ENCODE assay signal across 2 cellular contexts in the genomic region with DNA sequence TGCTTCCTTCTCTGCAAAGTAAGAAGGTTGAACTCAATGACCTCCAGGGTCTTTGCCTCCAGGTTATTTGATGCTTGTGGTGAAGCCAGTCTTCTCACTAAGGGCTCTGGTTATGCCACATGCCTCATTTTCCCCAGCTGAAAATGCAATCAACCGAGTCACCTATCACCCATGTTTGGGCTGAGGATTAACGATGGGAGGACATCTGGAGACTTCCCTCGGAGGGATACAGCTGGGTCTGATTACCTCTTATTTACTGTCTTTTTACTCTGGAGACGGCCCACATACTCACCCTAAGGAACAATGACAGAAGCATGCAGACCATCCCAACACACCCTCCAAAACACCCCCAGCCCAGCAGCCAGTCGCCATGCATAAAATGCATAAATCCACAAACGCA.
TF ChIP-seq lines count a peak whose summit lies in the region.

No MANE protein-coding gene starts in this region.

TF ChIP-seq in H1, 55 proteins besides CTCF, POLR2A, EP300 and RAD21:
- TF ChIP-seq NANOG (IDR thresholded peaks at IDR 0.05; ENCODE audit: insufficient read depth, low read depth, low read length, poor library complexity, severe bottlenecking) (no peak), BACH1 (IDR thresholded peaks at IDR 0.05; ENCODE audit: low read length) (no peak), CBX8 (IDR thresholded peaks at IDR 0.05; ENCODE audit: borderline replicate concordance, low read depth, low read length) (no peak), SRF (IDR thresholded peaks at IDR 0.05; ENCODE audit: low read depth, low read length) (no peak), TCF12 (IDR thresholded peaks at IDR 0.05; ENCODE audit: low read depth, low read length) (no peak), YY1 (IDR thresholded peaks at IDR 0.05; ENCODE audit: low read depth, low read length) (no peak), MAFK (IDR thresholded peaks at IDR 0.05; ENCODE audit: low read depth, low read length) (no peak), HDAC2 (IDR thresholded peaks at IDR 0.05; ENCODE audit: borderline replicate concordance in 1 of 2, low read depth in 2 of 2, low read length in 2 of 2) (no peak), GTF2F1 (IDR thresholded peaks at IDR 0.05; ENCODE audit: borderline replicate concordance, low read depth, low read length) (no peak), SAP30 (IDR thresholded peaks at IDR 0.05; ENCODE audit: insufficient read depth, insufficient replicate concordance, low read length) (no peak)
- TF ChIP-seq, protein P1, sequence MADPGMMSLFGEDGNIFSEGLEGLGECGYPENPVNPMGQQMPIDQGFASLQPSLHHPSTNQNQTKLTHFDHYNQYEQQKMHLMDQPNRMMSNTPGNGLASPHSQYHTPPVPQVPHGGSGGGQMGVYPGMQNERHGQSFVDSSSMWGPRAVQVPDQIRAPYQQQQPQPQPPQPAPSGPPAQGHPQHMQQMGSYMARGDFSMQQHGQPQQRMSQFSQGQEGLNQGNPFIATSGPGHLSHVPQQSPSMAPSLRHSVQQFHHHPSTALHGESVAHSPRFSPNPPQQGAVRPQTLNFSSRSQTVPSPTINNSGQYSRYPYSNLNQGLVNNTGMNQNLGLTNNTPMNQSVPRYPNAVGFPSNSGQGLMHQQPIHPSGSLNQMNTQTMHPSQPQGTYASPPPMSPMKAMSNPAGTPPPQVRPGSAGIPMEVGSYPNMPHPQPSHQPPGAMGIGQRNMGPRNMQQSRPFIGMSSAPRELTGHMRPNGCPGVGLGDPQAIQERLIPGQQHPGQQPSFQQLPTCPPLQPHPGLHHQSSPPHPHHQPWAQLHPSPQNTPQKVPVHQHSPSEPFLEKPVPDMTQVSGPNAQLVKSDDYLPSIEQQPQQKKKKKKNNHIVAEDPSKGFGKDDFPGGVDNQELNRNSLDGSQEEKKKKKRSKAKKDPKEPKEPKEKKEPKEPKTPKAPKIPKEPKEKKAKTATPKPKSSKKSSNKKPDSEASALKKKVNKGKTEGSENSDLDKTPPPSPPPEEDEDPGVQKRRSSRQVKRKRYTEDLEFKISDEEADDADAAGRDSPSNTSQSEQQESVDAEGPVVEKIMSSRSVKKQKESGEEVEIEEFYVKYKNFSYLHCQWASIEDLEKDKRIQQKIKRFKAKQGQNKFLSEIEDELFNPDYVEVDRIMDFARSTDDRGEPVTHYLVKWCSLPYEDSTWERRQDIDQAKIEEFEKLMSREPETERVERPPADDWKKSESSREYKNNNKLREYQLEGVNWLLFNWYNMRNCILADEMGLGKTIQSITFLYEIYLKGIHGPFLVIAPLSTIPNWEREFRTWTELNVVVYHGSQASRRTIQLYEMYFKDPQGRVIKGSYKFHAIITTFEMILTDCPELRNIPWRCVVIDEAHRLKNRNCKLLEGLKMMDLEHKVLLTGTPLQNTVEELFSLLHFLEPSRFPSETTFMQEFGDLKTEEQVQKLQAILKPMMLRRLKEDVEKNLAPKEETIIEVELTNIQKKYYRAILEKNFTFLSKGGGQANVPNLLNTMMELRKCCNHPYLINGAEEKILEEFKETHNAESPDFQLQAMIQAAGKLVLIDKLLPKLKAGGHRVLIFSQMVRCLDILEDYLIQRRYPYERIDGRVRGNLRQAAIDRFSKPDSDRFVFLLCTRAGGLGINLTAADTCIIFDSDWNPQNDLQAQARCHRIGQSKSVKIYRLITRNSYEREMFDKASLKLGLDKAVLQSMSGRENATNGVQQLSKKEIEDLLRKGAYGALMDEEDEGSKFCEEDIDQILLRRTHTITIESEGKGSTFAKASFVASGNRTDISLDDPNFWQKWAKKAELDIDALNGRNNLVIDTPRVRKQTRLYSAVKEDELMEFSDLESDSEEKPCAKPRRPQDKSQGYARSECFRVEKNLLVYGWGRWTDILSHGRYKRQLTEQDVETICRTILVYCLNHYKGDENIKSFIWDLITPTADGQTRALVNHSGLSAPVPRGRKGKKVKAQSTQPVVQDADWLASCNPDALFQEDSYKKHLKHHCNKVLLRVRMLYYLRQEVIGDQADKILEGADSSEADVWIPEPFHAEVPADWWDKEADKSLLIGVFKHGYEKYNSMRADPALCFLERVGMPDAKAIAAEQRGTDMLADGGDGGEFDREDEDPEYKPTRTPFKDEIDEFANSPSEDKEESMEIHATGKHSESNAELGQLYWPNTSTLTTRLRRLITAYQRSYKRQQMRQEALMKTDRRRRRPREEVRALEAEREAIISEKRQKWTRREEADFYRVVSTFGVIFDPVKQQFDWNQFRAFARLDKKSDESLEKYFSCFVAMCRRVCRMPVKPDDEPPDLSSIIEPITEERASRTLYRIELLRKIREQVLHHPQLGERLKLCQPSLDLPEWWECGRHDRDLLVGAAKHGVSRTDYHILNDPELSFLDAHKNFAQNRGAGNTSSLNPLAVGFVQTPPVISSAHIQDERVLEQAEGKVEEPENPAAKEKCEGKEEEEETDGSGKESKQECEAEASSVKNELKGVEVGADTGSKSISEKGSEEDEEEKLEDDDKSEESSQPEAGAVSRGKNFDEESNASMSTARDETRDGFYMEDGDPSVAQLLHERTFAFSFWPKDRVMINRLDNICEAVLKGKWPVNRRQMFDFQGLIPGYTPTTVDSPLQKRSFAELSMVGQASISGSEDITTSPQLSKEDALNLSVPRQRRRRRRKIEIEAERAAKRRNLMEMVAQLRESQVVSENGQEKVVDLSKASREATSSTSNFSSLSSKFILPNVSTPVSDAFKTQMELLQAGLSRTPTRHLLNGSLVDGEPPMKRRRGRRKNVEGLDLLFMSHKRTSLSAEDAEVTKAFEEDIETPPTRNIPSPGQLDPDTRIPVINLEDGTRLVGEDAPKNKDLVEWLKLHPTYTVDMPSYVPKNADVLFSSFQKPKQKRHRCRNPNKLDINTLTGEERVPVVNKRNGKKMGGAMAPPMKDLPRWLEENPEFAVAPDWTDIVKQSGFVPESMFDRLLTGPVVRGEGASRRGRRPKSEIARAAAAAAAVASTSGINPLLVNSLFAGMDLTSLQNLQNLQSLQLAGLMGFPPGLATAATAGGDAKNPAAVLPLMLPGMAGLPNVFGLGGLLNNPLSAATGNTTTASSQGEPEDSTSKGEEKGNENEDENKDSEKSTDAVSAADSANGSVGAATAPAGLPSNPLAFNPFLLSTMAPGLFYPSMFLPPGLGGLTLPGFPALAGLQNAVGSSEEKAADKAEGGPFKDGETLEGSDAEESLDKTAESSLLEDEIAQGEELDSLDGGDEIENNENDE (IDR thresholded peaks at IDR 0.05; ENCODE audit: insufficient replicate concordance, low read length), result no peak

TF ChIP-seq in GM12891, 5 proteins besides CTCF, POLR2A, EP300 and RAD21:
- no peak for TF ChIP-seq SPI1 (IDR thresholded peaks at IDR 0.05; ENCODE audit: low read depth, low read length)
- TF ChIP-seq POLR2AphosphoS5 (IDR thresholded peaks at IDR 0.05; ENCODE audit: low read depth, low read length), result no peak
- no peak for TF ChIP-seq POU2F2 (IDR thresholded peaks at IDR 0.05; ENCODE audit: low read depth, low read length)
- TF ChIP-seq TAF1 (IDR thresholded peaks at IDR 0.05; ENCODE audit: low read depth, low read length), result no peak
- TF ChIP-seq PAX5 (IDR thresholded peaks at IDR 0.05; ENCODE audit: insufficient read depth, low read length, severe bottlenecking), result no peak
